1 cellular context compared by ENCODE assay signal in genomic region chr10:72008096-72008933, GRCh38.
TF ChIP-seq lines count a peak whose summit lies in the region.

No MANE protein-coding gene starts in this region.

TF ChIP-seq in H1, 55 proteins besides CTCF, POLR2A, EP300 and RAD21 (continued from another document):
- no peak for TF ChIP-seq SUZ12 (IDR thresholded peaks at IDR 0.05; ENCODE audit: low read length)
- no peak for TF ChIP-seq USF2 (IDR thresholded peaks at IDR 0.05; ENCODE audit: low read length)
- TF ChIP-seq SIRT6 (IDR thresholded peaks at IDR 0.05; ENCODE audit: low read length): no peak
- no peak for TF ChIP-seq GTF2F1 (IDR thresholded peaks at IDR 0.05; ENCODE audit: borderline replicate concordance, low read depth, low read length)
- no peak for TF ChIP-seq EZH2 (IDR thresholded peaks at IDR 0.05; ENCODE audit: low read depth, low read length, severe bottlenecking)
